In the genomic region with DNA sequence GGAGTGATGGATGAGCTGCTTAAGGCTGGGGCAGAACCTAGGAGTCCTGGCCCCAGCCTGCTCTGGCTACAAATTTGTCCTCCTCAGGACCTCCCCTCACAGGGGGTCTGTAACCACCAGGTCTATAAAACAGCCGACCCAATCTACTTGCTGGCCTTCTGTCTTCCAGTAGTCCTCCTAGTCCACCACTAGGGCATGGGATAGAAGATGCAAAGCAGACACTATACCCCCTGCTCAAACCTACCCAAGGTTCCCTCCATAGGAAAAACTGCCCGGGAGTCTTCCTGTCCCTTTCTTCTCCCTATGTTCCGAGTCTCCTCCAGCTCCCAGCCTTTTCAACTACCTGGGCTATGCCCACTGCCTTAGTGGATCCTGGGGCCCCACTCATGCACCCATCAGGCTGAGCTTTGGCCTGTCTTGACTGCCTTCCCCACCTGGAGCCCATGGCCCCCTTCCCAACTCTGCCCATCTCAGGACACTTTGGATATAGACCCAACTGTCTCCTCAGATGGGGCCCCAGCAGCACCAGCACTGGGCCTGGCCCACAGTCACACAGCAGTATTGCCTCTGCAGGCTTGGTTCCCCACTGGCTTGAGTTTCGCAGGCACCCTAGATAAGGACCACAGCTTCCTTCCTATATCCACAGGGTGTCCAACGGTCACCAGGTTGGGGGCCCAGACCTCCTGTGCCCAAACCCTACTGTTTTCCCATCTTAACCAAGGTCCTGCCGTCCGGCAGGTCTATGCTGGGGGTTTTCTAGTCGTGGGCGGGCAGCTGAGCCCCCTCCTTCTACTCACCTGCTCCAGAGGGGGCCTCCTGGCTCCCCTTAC, we compare ENCODE assay signal across 8 cellular contexts. TPM values are rescaled to one million over a fixed set of nuclear protein-coding genes. Genes with fewer than 3 reads are reported as not detected.
DNase-seq lines count a peak whose midpoint lies in the region; ATAC-seq and TF ChIP-seq lines count a peak whose summit lies in the region.

No MANE protein-coding gene starts in this region.

- H3K4me2 ChIP-seq in OCI-LY7 (ENCODE audit: low read length) (peak overlapping the region; percentile 91), parathyroid adenoma (ENCODE audit: low read length) (peak overlapping the region; percentile 93)

- TF ChIP-seq CTCF in OCI-LY7 (conservative IDR thresholded peaks at IDR 0.05; ENCODE audit: low read length) (no peak), parathyroid adenoma (IDR thresholded peaks at IDR 0.05) (no peak)

- peak overlapping the region; percentile 78 for H3K4me3 ChIP-seq in OCI-LY7 (ENCODE audit: low read depth, low read length, poor library complexity, severe bottlenecking)
- H3K4me3 ChIP-seq in endocrine pancreas (ENCODE audit: control insufficient read depth, insufficient read depth, low read length), result no peak overlapping the region
- peak overlapping the region; percentile 69 for H3K4me3 ChIP-seq in parathyroid adenoma (ENCODE audit: low read depth, low read length)

- H3K4me1 ChIP-seq in OCI-LY7 (ENCODE audit: insufficient read depth, low read length, poor library complexity, severe bottlenecking), result peaks cover 21% of the 10 kb centered on the region
- no peaks in the 10 kb centered on the region for H3K4me1 ChIP-seq in endocrine pancreas (ENCODE audit: control insufficient read depth, insufficient read depth, low read length)
- H3K4me1 ChIP-seq in parathyroid adenoma, result peaks cover 17% of the 10 kb centered on the region

- no peaks in the 10 kb centered on the region for H3K27me3 ChIP-seq in endocrine pancreas (ENCODE audit: control insufficient read depth, insufficient read depth, low read length)
- H3K27me3 ChIP-seq in parathyroid adenoma (ENCODE audit: control insufficient read depth, insufficient read depth, low read length), result no peaks in the 10 kb centered on the region

- in situ Hi-C loops in ACHN (cut with HindIII; ENCODE audit: low pct_ligation_motif_present, low pct_unique_long_range_greater_than_20kb, low sequenced_read_pairs), result no loop called here

- H4K20me1 ChIP-seq in OCI-LY7 (ENCODE audit: insufficient read depth, low read length), result no peaks in the 10 kb centered on the region

- intact Hi-C loops in OCI-LY7 (cut with micrococcal nuclease; ENCODE audit: unreplicated experiment), result loop anchor here (2.0 to 5.0 kb wide), 2 partner anchors 39 to 51 kb away; no protein-coding TSS in a partner anchor

- H3K79me2 ChIP-seq in OCI-LY7 (ENCODE audit: insufficient read depth, low read depth, low read length) (no peaks in the 10 kb centered on the region), parathyroid adenoma (peaks cover 2% of the 10 kb centered on the region)

- H3K9me3 ChIP-seq in OCI-LY7 (ENCODE audit: low read length) (no peaks in the 10 kb centered on the region), endocrine pancreas (ENCODE audit: control insufficient read depth, low read length) (no peaks in the 10 kb centered on the region), parathyroid adenoma (ENCODE audit: control insufficient read depth, low read length) (no peaks in the 10 kb centered on the region)

- H3K27ac ChIP-seq in OCI-LY7 (ENCODE audit: low read depth, low read length, poor library complexity, severe bottlenecking) (no peak overlapping the region), parathyroid adenoma (peak overlapping the region; percentile 67)

- H3K9ac ChIP-seq in endocrine pancreas (ENCODE audit: control insufficient read depth, insufficient read depth, low read length) (peak overlapping the region; percentile 78), parathyroid adenoma (no peak overlapping the region)

- H3K9me2 ChIP-seq in OCI-LY7 (ENCODE audit: insufficient read depth, low read length), result no peaks in the 10 kb centered on the region

- BruUV-seq in OCI-LY7 (replicated peaks; lab: Mats Ljungman, UMichigan), result no TSS peak

- POLR2A ChIA-PET in OCI-LY7 (lab: Charles Lee), result interaction anchor here (0.6 to 2.4 kb wide), 3 partner anchors 20 to 39 kb away, joined by 3 to 13 read pairs (median 8); no protein-coding TSS in a partner anchor

- CTCF ChIA-PET in OCI-LY7 (lab: Charles Lee; ENCODE audit: unreplicated experiment), result interaction anchor here (1.5 kb wide), 1 partner anchor 39 kb away, joined by 5 read pairs; no protein-coding TSS in a partner anchor

- no peaks in the 10 kb centered on the region for H3K36me3 ChIP-seq in OCI-LY7 (ENCODE audit: insufficient read depth, low read length)
- no peaks in the 10 kb centered on the region for H3K36me3 ChIP-seq in endocrine pancreas (ENCODE audit: control insufficient read depth, insufficient read depth, low read length)
- H3K36me3 ChIP-seq in parathyroid adenoma (ENCODE audit: control insufficient read depth, insufficient read depth, low read length), result no peaks in the 10 kb centered on the region

- no peak for ATAC-seq in GM21515 (IDR thresholded peaks at IDR 0.05; ENCODE audit: unreplicated experiment)

- H2AFZ ChIP-seq in OCI-LY7 (ENCODE audit: low read length), result no peak overlapping the region; the same call in 1 of the 2 replicates
- peak overlapping the region; percentile 84 for H2AFZ ChIP-seq in parathyroid adenoma

- DNase-seq in GF-D8 (lab: John Stamatoyannopoulos, UW) (peak; percentile 55), OCI-LY7 (ENCODE audit: low spot score) (no peak), ACHN (no peak), NCI-H526 treated with DMSO at 0.1 percent for 48 hours (lab: John Stamatoyannopoulos, UW) (no peak), SHP77 treated with DMSO at 0.1 percent for 48 hours (lab: John Stamatoyannopoulos, UW) (no peak)

RNA-seq across cellular contexts. Expression of gene HYAL3, which starts 1.1 kb away (rescaled TPM):
- total RNA-seq in OCI-LY7 (2014; rRNA removed; shearing (Covaris generic)), result 1.2 and 2.7 TPM in 2 replicates
- 3.5 and 4.4 TPM in 2 replicates for total RNA-seq in OCI-LY7 (2022)

RNA-seq across cellular contexts. Expression of gene NAA80, which starts 1.1 kb away (rescaled TPM):
- 13.6 and 18.7 TPM in 2 replicates for total RNA-seq in OCI-LY7 (2014; rRNA removed; shearing (Covaris generic))
- 18.7 and 21.7 TPM in 2 replicates for total RNA-seq in OCI-LY7 (2022)

RNA-seq across cellular contexts. Expression of gene HYAL1, which starts 5.3 kb away (rescaled TPM):
- 0.85 and 2.8 TPM in 2 replicates for total RNA-seq in OCI-LY7 (2014; rRNA removed; shearing (Covaris generic))
- total RNA-seq in OCI-LY7 (2022), result 0.33 and 0.36 TPM in 2 replicates

RNA-seq across cellular contexts. Expression of gene IFRD2, which starts 5.9 kb away (rescaled TPM):
- 73.1 and 95.5 TPM in 2 replicates for total RNA-seq in OCI-LY7 (2014; rRNA removed; shearing (Covaris generic))
- total RNA-seq in OCI-LY7 (2022), result 93.3 and 97.3 TPM in 2 replicates

RNA-seq across cellular contexts. Expression of gene LSMEM2, which starts 19.2 kb away (rescaled TPM):
- total RNA-seq in OCI-LY7 (2014; rRNA removed; shearing (Covaris generic)), result not detected in 2 replicates
- total RNA-seq in OCI-LY7 (2022), result not detected in 2 replicates
